In genomic region chr14:21454843-21455550, GRCh38 we compare ENCODE assay signal across 8 cellular contexts. TPM values are rescaled to one million over a fixed set of nuclear protein-coding genes. Genes with fewer than 3 reads are reported as not detected.
DNase-seq lines count a peak whose midpoint lies in the region; ATAC-seq, FAIRE-seq and TF ChIP-seq lines count a peak whose summit lies in the region.

No MANE protein-coding gene starts in this region.

- peaks cover 4% of the 10 kb centered on the region for H3K36me3 Mint-ChIP-seq in IgD-negative memory B cell

- H3K9me3 Mint-ChIP-seq in IgD-negative memory B cell: no peaks in the 10 kb centered on the region

- peak overlapping the region; percentile 88 to 100 (median 94) for H3K4me3 Mint-ChIP-seq in IgD-negative memory B cell

- peaks cover 54% of the 10 kb centered on the region for H3K79me2 ChIP-seq in HepG2 (ENCODE audit: insufficient read depth, low read length)

- WGBS in HepG2 (ENCODE audit: low lambda C conversion rate): 3% methylated on average over 15 of the region's 15 CpGs
- WGBS in tibial nerve, 2 donors: 38 to 40% methylated on average over 15 of the region's 15 CpGs

- POLR2A ChIA-PET in HepG2 (lab: Yijun Ruan, JAX): interaction anchor here (1.2 to 4.7 kb wide), 13 partner anchors 10 to 358 kb away, joined by 4 to 211 read pairs (median 11); partner anchors contain the start of genes METTL3, RAB2B, SUPT16H and TOX4

- intact Hi-C loops in HepG2 (cut with micrococcal nuclease; ENCODE audit: unreplicated experiment): loop anchor here (5.0 kb wide), 1 partner anchor 42 kb away; no protein-coding TSS in a partner anchor
- intact Hi-C loops in posterior cingulate gyrus (cut with DNase I): loop anchor here (10.0 kb wide), 1 partner anchor 190 kb away; the partner anchor contains the start of gene HNRNPC

- no peaks in the 10 kb centered on the region for H3K27me3 Mint-ChIP-seq in IgD-negative memory B cell

- H3K4me3 ChIP-seq in BLaER1 treated with 17β-estradiol and CSF1 and Interleukin-3, amounts not matched to agents 10 nM and 100 nM: peak overlapping the region; percentile 80 to 100 (median 96)
- H3K4me3 ChIP-seq in astrocyte of the cerebellum (ENCODE audit: low read depth, low read length) (peak overlapping the region; percentile 67), HepG2 (replicated peaks in 1 of 3; ENCODE audit: insufficient read depth in 1 of 3, low read depth in 2 of 3, low read length in 3 of 3) (peak overlapping the region; percentile 90 to 95 (median 93)), tibial nerve (peak overlapping the region; percentile 79 to 93 (median 80))

- no peak for TF ChIP-seq CTCF in astrocyte of the cerebellum (IDR thresholded peaks at IDR 0.05; ENCODE audit: low read depth, low read length, missing control alignments)
- TF ChIP-seq CTCF in HepG2 (CRISPR knock-in tag; IDR thresholded peaks at IDR 0.05): no peak
- TF ChIP-seq CTCF in tibial nerve (IDR thresholded peaks at IDR 0.05): no peak

- no peak for TF ChIP-seq POLR2A in HepG2 (IDR thresholded peaks at IDR 0.05; ENCODE audit: insufficient read depth in 1 of 2, low read depth in 2 of 2, low read length in 2 of 2)
- no peak for TF ChIP-seq POLR2A in tibial nerve (IDR thresholded peaks at IDR 0.05)

- peak; percentile 11 for ATAC-seq in HepG2
- no peak for ATAC-seq in GM21390 (IDR thresholded peaks at IDR 0.05; ENCODE audit: unreplicated experiment)
- no peak for ATAC-seq in HG02973 (IDR thresholded peaks at IDR 0.05; ENCODE audit: unreplicated experiment)

- no peak; a peak in 1 of 4 replicates for TF ChIP-seq EP300 in HepG2 (IDR thresholded peaks at IDR 0.05; ENCODE audit: low read depth in 2 of 2, low read length in 2 of 2)
- TF ChIP-seq EP300 in HepG2 (CRISPR knock-in tag; IDR thresholded peaks at IDR 0.05; ENCODE audit: borderline replicate concordance): no peak
- TF ChIP-seq EP300 in tibial nerve (IDR thresholded peaks at IDR 0.05): no peak

- H3K4me1 Mint-ChIP-seq in IgD-negative memory B cell: peaks cover 23 to 41% (median 32%) of the 10 kb centered on the region in 3 donors

- H3K27ac ChIP-seq in BLaER1 treated with 17β-estradiol and CSF1 and Interleukin-3, amounts not matched to agents 10 nM and 100 nM: peak overlapping the region; percentile 77 to 94 (median 86); a peak in 21 of 22 replicates
- H3K27ac ChIP-seq in HepG2 (ENCODE audit: extremely low read length, insufficient read depth, low read length): peak overlapping the region; percentile 96
- peak overlapping the region in 3 of 4 donors; percentile 86 to 99 (median 94) for H3K27ac ChIP-seq in tibial nerve

- peaks cover 20 to 58% (median 43%) of the 10 kb centered on the region in 11 experiments for H3K36me3 ChIP-seq in BLaER1 treated with 17β-estradiol and CSF1 and Interleukin-3, amounts not matched to agents 10 nM and 100 nM
- H3K36me3 ChIP-seq in HepG2 (replicated peaks in 1 of 2; ENCODE audit: control insufficient read depth in 1 of 2, insufficient read depth in 2 of 2, low read length in 2 of 2): peaks cover 1 to 4% of the 10 kb centered on the region in 2 experiments; a peak in 2 of 5 replicates
- peaks cover 0 to 21% (median 0%) of the 10 kb centered on the region in 3 donors for H3K36me3 ChIP-seq in tibial nerve

- H4K20me1 ChIP-seq in BLaER1 treated with 17β-estradiol and CSF1 and Interleukin-3, amounts not matched to agents 10 nM and 100 nM: peaks cover under 1 to 55% (median 42%) of the 10 kb centered on the region in 11 experiments; a peak in 18 of 22 replicates
- H4K20me1 ChIP-seq in HepG2 (ENCODE audit: insufficient read depth, low read length): peaks cover 10% of the 10 kb centered on the region

- H3K4me2 ChIP-seq in BLaER1 treated with 17β-estradiol and CSF1 and Interleukin-3, amounts not matched to agents 10 nM and 100 nM: peak overlapping the region; percentile 86 to 99 (median 96)
- H3K4me2 ChIP-seq in HepG2 (ENCODE audit: low read depth, low read length): peak overlapping the region; percentile 93

- H3K27ac Mint-ChIP-seq in IgD-negative memory B cell: peak overlapping the region; percentile 88 to 100 (median 97)

- H3K9me3 ChIP-seq in BLaER1 treated with 17β-estradiol and CSF1 and Interleukin-3, amounts not matched to agents 10 nM and 100 nM (replicated peaks in 1 of 11): no peaks in the 10 kb centered on the region
- no peaks in the 10 kb centered on the region for H3K9me3 ChIP-seq in HepG2 (ENCODE audit: low read length)
- H3K9me3 ChIP-seq in tibial nerve: no peaks in the 10 kb centered on the region

- TSS peak; percentile 63 for BruUV-seq in HepG2 (replicated peaks; lab: Mats Ljungman, UMichigan)

- no peaks in the 10 kb centered on the region for H3K27me3 ChIP-seq in BLaER1 treated with 17β-estradiol and CSF1 and Interleukin-3, amounts not matched to agents 10 nM and 100 nM
- H3K27me3 ChIP-seq in HepG2 (ENCODE audit: control insufficient read depth in 1 of 2, insufficient read depth in 2 of 2, low read length in 2 of 2) (no peaks in the 10 kb centered on the region; a peak in 1 of 5 replicates), tibial nerve (no peaks in the 10 kb centered on the region)

- H2AFZ ChIP-seq in HepG2 (ENCODE audit: low read length): no peak overlapping the region

- in situ Hi-C loops in astrocyte of the cerebellum (cut with HindIII; ENCODE audit: low sequenced_read_pairs): no loop called here
- in situ Hi-C loops in HepG2 (cut with HindIII; ENCODE audit: extremely low pct_ligation_motif_present, low pct_unique_long_range_greater_than_20kb): no loop called here

- peak overlapping the region; percentile 81 to 95 (median 92) for H3K9ac ChIP-seq in BLaER1 treated with 17β-estradiol and CSF1 and Interleukin-3, amounts not matched to agents 10 nM and 100 nM
- peak overlapping the region; percentile 87 for H3K9ac ChIP-seq in HepG2 (ENCODE audit: insufficient read depth, low read depth, low read length)

- H3K4me1 ChIP-seq in BLaER1 treated with 17β-estradiol and CSF1 and Interleukin-3, amounts not matched to agents 10 nM and 100 nM: peaks cover 19 to 44% (median 24%) of the 10 kb centered on the region in 10 experiments
- H3K4me1 ChIP-seq in HepG2 (ENCODE audit: insufficient read depth, low read length): peaks cover 44% of the 10 kb centered on the region
- H3K4me1 ChIP-seq in tibial nerve: peaks cover 0 to 37% (median 14%) of the 10 kb centered on the region in 4 donors

- DNase-seq in astrocyte of the cerebellum (ENCODE audit: low read depth): no peak
- DNase-seq in HepG2 (ENCODE audit: low spot score): peak; percentile 33
- DNase-seq in tibial nerve (ENCODE audit: low spot score in 2 of 2): no peak
- DNase-seq in posterior cingulate gyrus: no peak

- CTCF ChIA-PET in HepG2 (lab: Yijun Ruan, JAX; ENCODE audit: low intra/inter-chr PET ratio, low total read pairs): interaction anchor here (1.9 kb wide), 1 partner anchor 22 kb away, joined by 19 read pairs; the partner anchor contains the start of genes RAB2B and TOX4

- no peak for TF ChIP-seq RAD21 in HepG2 (CRISPR knock-in tag; IDR thresholded peaks at IDR 0.05)

- FAIRE-seq in HepG2 (lab: Jason Lieb, UNC): peak; percentile 8

RNA-seq across cellular contexts. Expression of gene CHD8, which starts 0.9 kb away (rescaled TPM):
- polyA plus RNA-seq in IgD-negative memory B cell (44.4 TPM), HepG2 (2011; rRNA removed) (35.1 and 43.9 TPM in 2 replicates)
- total RNA-seq in HepG2 (2016; rRNA removed; fragmentation: Illumina TruSeq; extraction: Trizol) (79.6 and 92.9 TPM in 2 replicates), tibial nerve (10 to 100 TPM; 45.9 to 68.2 (median 65.6) TPM)
- 18.6 and 23.0 TPM in 2 replicates for total RNA-seq in HepG2 (2016; cell fraction: cytosol; rRNA removed; fragmentation: Illumina TruSeq; extraction: Trizol; ENCODE audit: low read depth)
- 76.5 and 78.0 TPM in 2 replicates for total RNA-seq in HepG2 (2016; cell fraction: insoluble cytoplasmic fraction; rRNA removed; fragmentation: Illumina TruSeq; extraction: Trizol)
- 36.9 and 37.8 TPM in 2 replicates for total RNA-seq in HepG2 (2016; cell fraction: membrane; rRNA removed; fragmentation: Illumina TruSeq; extraction: Trizol)
- total RNA-seq in HepG2 (2016; cell fraction: nucleus; rRNA removed; fragmentation: Illumina TruSeq; extraction: Trizol): 104 and 115 TPM in 2 replicates
- 23.3 and 26.1 TPM in 2 replicates for polyA plus RNA-seq in HepG2 (2011; cell fraction: cytosol; rRNA removed)
- 90.8 and 104 TPM in 2 replicates for polyA plus RNA-seq in HepG2 (2011; cell fraction: nucleus; rRNA removed)
- 55.5 and 57.3 TPM in 2 replicates for polyA plus RNA-seq in HepG2 (2012)
- 3.9 and 5.2 TPM in 2 replicates for polyA plus RNA-seq in HepG2 (2016; cell fraction: cytosol; fragmentation: Illumina TruSeq; extraction: Trizol; ENCODE audit: low read depth)
- 51.4 and 70.8 TPM in 2 replicates for polyA plus RNA-seq in HepG2 (2016; cell fraction: insoluble cytoplasmic fraction; fragmentation: Illumina TruSeq; extraction: Trizol; ENCODE audit: low read depth)
- 10.4 and 13.2 TPM in 2 replicates for polyA plus RNA-seq in HepG2 (2016; cell fraction: membrane; fragmentation: Illumina TruSeq; extraction: Trizol; ENCODE audit: low read depth)
- 135 and 137 TPM in 2 replicates for polyA plus RNA-seq in HepG2 (2016; cell fraction: nucleus; fragmentation: Illumina TruSeq; extraction: Trizol; ENCODE audit: insufficient read depth, low read depth)
- 108 and 125 TPM in 2 replicates for polyA minus RNA-seq in HepG2 (2011; rRNA and poly(A)+ RNA removed; ENCODE audit: low replicate concordance)
- polyA minus RNA-seq in HepG2 (2011; cell fraction: cytosol; rRNA and poly(A)+ RNA removed): 44.5 and 60.9 TPM in 2 replicates
- 110 and 124 TPM in 2 replicates for polyA minus RNA-seq in HepG2 (2011; cell fraction: nucleus; rRNA and poly(A)+ RNA removed)

RNA-seq across cellular contexts. Expression of gene RAB2B, which starts 21.8 kb away (rescaled TPM):
- polyA plus RNA-seq in IgD-negative memory B cell: 8.2 TPM
- 36.0 and 46.4 TPM in 2 replicates for total RNA-seq in HepG2 (2016; rRNA removed; fragmentation: Illumina TruSeq; extraction: Trizol)
- 9.7 and 10.7 TPM in 2 replicates for total RNA-seq in HepG2 (2016; cell fraction: cytosol; rRNA removed; fragmentation: Illumina TruSeq; extraction: Trizol; ENCODE audit: low read depth)
- total RNA-seq in HepG2 (2016; cell fraction: insoluble cytoplasmic fraction; rRNA removed; fragmentation: Illumina TruSeq; extraction: Trizol): 29.3 and 42.1 TPM in 2 replicates
- 26.8 and 30.2 TPM in 2 replicates for total RNA-seq in HepG2 (2016; cell fraction: membrane; rRNA removed; fragmentation: Illumina TruSeq; extraction: Trizol)
- total RNA-seq in HepG2 (2016; cell fraction: nucleus; rRNA removed; fragmentation: Illumina TruSeq; extraction: Trizol): 35.7 and 39.8 TPM in 2 replicates
- polyA plus RNA-seq in HepG2 (2011; rRNA removed): 55.6 and 60.6 TPM in 2 replicates
- polyA plus RNA-seq in HepG2 (2011; cell fraction: cytosol; rRNA removed): 32.1 and 43.2 TPM in 2 replicates
- 53.5 and 58.9 TPM in 2 replicates for polyA plus RNA-seq in HepG2 (2011; cell fraction: nucleus; rRNA removed)
- 36.5 and 43.0 TPM in 2 replicates for polyA plus RNA-seq in HepG2 (2012)
- polyA plus RNA-seq in HepG2 (2016; cell fraction: cytosol; fragmentation: Illumina TruSeq; extraction: Trizol; ENCODE audit: low read depth): 3.4 and 4.3 TPM in 2 replicates
- 32.9 and 33.9 TPM in 2 replicates for polyA plus RNA-seq in HepG2 (2016; cell fraction: insoluble cytoplasmic fraction; fragmentation: Illumina TruSeq; extraction: Trizol; ENCODE audit: low read depth)
- polyA plus RNA-seq in HepG2 (2016; cell fraction: membrane; fragmentation: Illumina TruSeq; extraction: Trizol; ENCODE audit: low read depth): 10.6 and 11.5 TPM in 2 replicates
- polyA plus RNA-seq in HepG2 (2016; cell fraction: nucleus; fragmentation: Illumina TruSeq; extraction: Trizol; ENCODE audit: insufficient read depth, low read depth): 55.9 and 56.7 TPM in 2 replicates
- polyA minus RNA-seq in HepG2 (2011; rRNA and poly(A)+ RNA removed; ENCODE audit: low replicate concordance): 17.0 and 37.3 TPM in 2 replicates
- polyA minus RNA-seq in HepG2 (2011; cell fraction: cytosol; rRNA and poly(A)+ RNA removed): 28.9 and 36.2 TPM in 2 replicates
- polyA minus RNA-seq in HepG2 (2011; cell fraction: nucleus; rRNA and poly(A)+ RNA removed): 60.9 and 74.0 TPM in 2 replicates
- total RNA-seq in tibial nerve: 10 to 100 TPM; 20.6 to 33.9 (median 26.2) TPM

RNA-seq across cellular contexts. Expression of gene TOX4, which starts 22.0 kb away (rescaled TPM):
- polyA plus RNA-seq in IgD-negative memory B cell (91.0 TPM), HepG2 (2011; rRNA removed) (147 and 163 TPM in 2 replicates)
- total RNA-seq in HepG2 (2016; rRNA removed; fragmentation: Illumina TruSeq; extraction: Trizol) (71.8 and 124 TPM in 2 replicates), tibial nerve (10 to 100 TPM; 28.0 to 45.2 (median 39.9) TPM)
- total RNA-seq in HepG2 (2016; cell fraction: cytosol; rRNA removed; fragmentation: Illumina TruSeq; extraction: Trizol; ENCODE audit: low read depth): 15.2 and 16.0 TPM in 2 replicates
- total RNA-seq in HepG2 (2016; cell fraction: insoluble cytoplasmic fraction; rRNA removed; fragmentation: Illumina TruSeq; extraction: Trizol): 74.9 and 112 TPM in 2 replicates
- total RNA-seq in HepG2 (2016; cell fraction: membrane; rRNA removed; fragmentation: Illumina TruSeq; extraction: Trizol): 36.1 and 44.6 TPM in 2 replicates
- 46.8 and 50.0 TPM in 2 replicates for total RNA-seq in HepG2 (2016; cell fraction: nucleus; rRNA removed; fragmentation: Illumina TruSeq; extraction: Trizol)
- 122 and 127 TPM in 2 replicates for polyA plus RNA-seq in HepG2 (2011; cell fraction: cytosol; rRNA removed)
- polyA plus RNA-seq in HepG2 (2011; cell fraction: nucleus; rRNA removed): 72.8 and 97.3 TPM in 2 replicates
- 72.0 and 83.5 TPM in 2 replicates for polyA plus RNA-seq in HepG2 (2012)
- polyA plus RNA-seq in HepG2 (2016; cell fraction: cytosol; fragmentation: Illumina TruSeq; extraction: Trizol; ENCODE audit: low read depth): 20.7 and 21.8 TPM in 2 replicates
- 130 and 137 TPM in 2 replicates for polyA plus RNA-seq in HepG2 (2016; cell fraction: insoluble cytoplasmic fraction; fragmentation: Illumina TruSeq; extraction: Trizol; ENCODE audit: low read depth)
- 28.2 and 33.2 TPM in 2 replicates for polyA plus RNA-seq in HepG2 (2016; cell fraction: membrane; fragmentation: Illumina TruSeq; extraction: Trizol; ENCODE audit: low read depth)
- 65.1 and 77.3 TPM in 2 replicates for polyA plus RNA-seq in HepG2 (2016; cell fraction: nucleus; fragmentation: Illumina TruSeq; extraction: Trizol; ENCODE audit: insufficient read depth, low read depth)
- polyA minus RNA-seq in HepG2 (2011; rRNA and poly(A)+ RNA removed; ENCODE audit: low replicate concordance): 259 and 369 TPM in 2 replicates
- polyA minus RNA-seq in HepG2 (2011; cell fraction: cytosol; rRNA and poly(A)+ RNA removed): 49.3 and 53.2 TPM in 2 replicates
- polyA minus RNA-seq in HepG2 (2011; cell fraction: nucleus; rRNA and poly(A)+ RNA removed): 61.0 and 67.8 TPM in 2 replicates

RNA-seq across cellular contexts. Expression of gene METTL3, which starts 56.1 kb away (rescaled TPM):
- 20.6 TPM for polyA plus RNA-seq in IgD-negative memory B cell
- 114 and 123 TPM in 2 replicates for total RNA-seq in HepG2 (2016; rRNA removed; fragmentation: Illumina TruSeq; extraction: Trizol)
- total RNA-seq in HepG2 (2016; cell fraction: cytosol; rRNA removed; fragmentation: Illumina TruSeq; extraction: Trizol; ENCODE audit: low read depth): 109 and 111 TPM in 2 replicates
- 119 and 121 TPM in 2 replicates for total RNA-seq in HepG2 (2016; cell fraction: insoluble cytoplasmic fraction; rRNA removed; fragmentation: Illumina TruSeq; extraction: Trizol)
- 45.3 and 46.0 TPM in 2 replicates for total RNA-seq in HepG2 (2016; cell fraction: membrane; rRNA removed; fragmentation: Illumina TruSeq; extraction: Trizol)
- total RNA-seq in HepG2 (2016; cell fraction: nucleus; rRNA removed; fragmentation: Illumina TruSeq; extraction: Trizol): 120 and 143 TPM in 2 replicates
- polyA plus RNA-seq in HepG2 (2011; rRNA removed): 122 and 130 TPM in 2 replicates
- polyA plus RNA-seq in HepG2 (2011; cell fraction: cytosol; rRNA removed): 70.9 and 77.1 TPM in 2 replicates
- 511 and 514 TPM in 2 replicates for polyA plus RNA-seq in HepG2 (2011; cell fraction: nucleus; rRNA removed)
- polyA plus RNA-seq in HepG2 (2012): 67.0 and 70.4 TPM in 2 replicates
- 5.2 and 6.3 TPM in 2 replicates for polyA plus RNA-seq in HepG2 (2016; cell fraction: cytosol; fragmentation: Illumina TruSeq; extraction: Trizol; ENCODE audit: low read depth)
- 81.5 and 81.9 TPM in 2 replicates for polyA plus RNA-seq in HepG2 (2016; cell fraction: insoluble cytoplasmic fraction; fragmentation: Illumina TruSeq; extraction: Trizol; ENCODE audit: low read depth)
- 7.3 and 9.4 TPM in 2 replicates for polyA plus RNA-seq in HepG2 (2016; cell fraction: membrane; fragmentation: Illumina TruSeq; extraction: Trizol; ENCODE audit: low read depth)
- polyA plus RNA-seq in HepG2 (2016; cell fraction: nucleus; fragmentation: Illumina TruSeq; extraction: Trizol; ENCODE audit: insufficient read depth, low read depth): 219 and 229 TPM in 2 replicates
- polyA minus RNA-seq in HepG2 (2011; rRNA and poly(A)+ RNA removed; ENCODE audit: low replicate concordance): 140 and 168 TPM in 2 replicates
- 36.7 and 42.6 TPM in 2 replicates for polyA minus RNA-seq in HepG2 (2011; cell fraction: cytosol; rRNA and poly(A)+ RNA removed)
- polyA minus RNA-seq in HepG2 (2011; cell fraction: nucleus; rRNA and poly(A)+ RNA removed): 133 and 149 TPM in 2 replicates
- 10 to 100 TPM; 45.3 to 65.4 (median 58.6) TPM for total RNA-seq in tibial nerve
